8 cellular contexts compared by ENCODE assay signal in genomic region chr6:70668499-70668812, GRCh38. TPM values are rescaled to one million over a fixed set of nuclear protein-coding genes. Genes with fewer than 3 reads are reported as not detected.
DNase-seq lines count a peak whose midpoint lies in the region; ATAC-seq and TF ChIP-seq lines count a peak whose summit lies in the region.

No MANE protein-coding gene starts in this region.

- no peaks in the 10 kb centered on the region for H3K27me3 Mint-ChIP-seq in endodermal cell (ENCODE audit: insufficient read depth)

- no peaks in the 10 kb centered on the region for H3K9me3 Mint-ChIP-seq in endodermal cell

- no peaks in the 10 kb centered on the region for H3K36me3 Mint-ChIP-seq in endodermal cell (ENCODE audit: low read depth)

- H3K27me3 ChIP-seq in Peyer's patch (no peaks in the 10 kb centered on the region), endodermal cell (ENCODE audit: control insufficient read depth, insufficient read depth, low read length, poor library complexity, severe bottlenecking) (no peaks in the 10 kb centered on the region), neuron (ENCODE audit: insufficient read depth, low read length) (peaks cover 2% of the 10 kb centered on the region)

- H3K36me3 ChIP-seq in Peyer's patch = no peaks in the 10 kb centered on the region
- H3K36me3 ChIP-seq in endodermal cell (ENCODE audit: control insufficient read depth, insufficient read depth, low read length) = peaks cover 5% of the 10 kb centered on the region
- H3K36me3 ChIP-seq in neuron (ENCODE audit: insufficient read depth, low read length) = no peaks in the 10 kb centered on the region

- ATAC-seq in GM21447 (IDR thresholded peaks at IDR 0.05; ENCODE audit: unreplicated experiment) (peak; percentile 44), HG02973 (IDR thresholded peaks at IDR 0.05; ENCODE audit: unreplicated experiment) (no peak)

- 2 to 4% methylated on average over 5 to 8 of the region's 8 CpGs for WGBS in endodermal cell (ENCODE audit: insufficient coverage in 1 of 2, insufficient read length in 1 of 2), 2 experiments

- TF ChIP-seq CTCF in Peyer's patch (IDR thresholded peaks at IDR 0.05) (no peak), endodermal cell (conservative IDR thresholded peaks at IDR 0.05) (no peak)

- DNase-seq in CD1c-positive myeloid dendritic cell (ENCODE audit: extremely low spot score) (peak; percentile 46), Peyer's patch (no peak), endodermal cell (no peak), epidermal melanocyte (ENCODE audit: insufficient read length, low spot score) (no peak), NCI-H1417 treated with DMSO at 0.1 percent for 48 hours (lab: John Stamatoyannopoulos, UW) (no peak)

- H3K9me3 ChIP-seq in Peyer's patch = no peaks in the 10 kb centered on the region
- H3K9me3 ChIP-seq in endodermal cell (ENCODE audit: control insufficient read depth, low read length) = no peaks in the 10 kb centered on the region
- H3K9me3 ChIP-seq in neuron (ENCODE audit: low read length) = no peaks in the 10 kb centered on the region

- H3K4me1 Mint-ChIP-seq in endodermal cell = peaks cover 50% of the 10 kb centered on the region

- peak overlapping the region; percentile 38 for H3K9ac ChIP-seq in endodermal cell (ENCODE audit: extremely low read depth, low read length, poor library complexity, severe bottlenecking)

- H3K27ac ChIP-seq in Peyer's patch = peak overlapping the region; percentile 85 to 93 (median 91)
- no peak overlapping the region for H3K27ac ChIP-seq in endodermal cell (ENCODE audit: low read depth, low read length)

- peak overlapping the region; percentile 98 for H2AFZ ChIP-seq in neuron (ENCODE audit: low read depth, low read length)

- H3K27ac Mint-ChIP-seq in endodermal cell = peak overlapping the region; percentile 46

- no peak for TF ChIP-seq POLR2A in Peyer's patch (IDR thresholded peaks at IDR 0.05)

- peaks cover 0 to 36% (median 4%) of the 10 kb centered on the region in 4 donors for H3K4me1 ChIP-seq in Peyer's patch
- H3K4me1 ChIP-seq in endodermal cell (ENCODE audit: control insufficient read depth, insufficient read depth, low read length) = peaks cover 16% of the 10 kb centered on the region
- peaks cover 28% of the 10 kb centered on the region for H3K4me1 ChIP-seq in neuron (ENCODE audit: insufficient read depth, low read length)

- H3K4me3 Mint-ChIP-seq in endodermal cell = peak overlapping the region; percentile 74

- H3K4me3 ChIP-seq in Peyer's patch = peak overlapping the region; percentile 68 to 93 (median 80)
- peak overlapping the region; percentile 92 for H3K4me3 ChIP-seq in endodermal cell (ENCODE audit: low read length)
- H3K4me3 ChIP-seq in neuron (ENCODE audit: low read length) = peak overlapping the region; percentile 67

RNA-seq across cellular contexts. Expression of gene SMAP1, which starts 0.8 kb away (rescaled TPM):
- total RNA-seq in Peyer's patch (10 to 100 TPM; 23.1 to 48.9 (median 42.1) TPM), endodermal cell (10 to 100 TPM; 36.6 to 49.4 TPM)
- polyA plus RNA-seq in endodermal cell (2013, experiment 1 of 2) = 51.1 TPM
- 53.5 TPM for polyA plus RNA-seq in endodermal cell (2013, experiment 2 of 2)
